20 cellular contexts compared by ENCODE assay signal in genomic region chr7:36110584-36110983, GRCh38. TPM values are rescaled to one million over a fixed set of nuclear protein-coding genes. Genes with fewer than 3 reads are reported as not detected.
A peak's percentile ranks its signal among the peaks of the same experiment; 100 is the strongest.
DNase-seq lines count a peak whose midpoint lies in the region; ATAC-seq and TF ChIP-seq lines count a peak whose summit lies in the region.
"Had no signal": no experiment of that assay in that cellular context is flagged by ENCODE, and none has a peak within 500 bp of the region (broad histone marks: within the 10 kb centered on the region; RNA-seq: fewer than 3 reads in every experiment).

No MANE protein-coding gene starts in this region.

- H3K4me3 ChIP-seq in LNCaP clone FGC (ENCODE audit: low read depth, low read length) (no peak overlapping the region), prostate gland (no peak overlapping the region), mesenchymal stem cell (ENCODE audit: insufficient read depth in 1 of 2, low read depth in 1 of 2, low read length in 2 of 2) (no peak overlapping the region)
- H3K4me3 ChIP-seq: BLaER1, GM12878 had no signal

- no peak overlapping the region for H3K23ac ChIP-seq in mesenchymal stem cell (ENCODE audit: low read length in 2 of 2)

- no peaks in the 10 kb centered on the region for H3K9me3 ChIP-seq in prostate gland
- no peaks in the 10 kb centered on the region for H3K9me3 ChIP-seq in mesenchymal stem cell (ENCODE audit: control insufficient read depth, low read length)
- H3K9me3 ChIP-seq: BE2C, BLaER1 had no signal

- no peak overlapping the region for H4K91ac ChIP-seq in mesenchymal stem cell (ENCODE audit: low read length)

- ATAC-seq in HG03469 (IDR thresholded peaks at IDR 0.05; ENCODE audit: unreplicated experiment) = no peak
- ATAC-seq: CD8-positive, alpha-beta T cell; GM12878 had no signal

- H3K79me1 ChIP-seq in mesenchymal stem cell (replicated peaks; ENCODE audit: low read length, poor library complexity, severe bottlenecking) = no peaks in the 10 kb centered on the region

- 56% methylated on average over 3 of the region's 3 CpGs for WGBS in prostate gland
- 85% methylated on average over 3 of the region's 3 CpGs for WGBS in mesenchymal stem cell

- no peak overlapping the region for H3K14ac ChIP-seq in mesenchymal stem cell (ENCODE audit: low read length in 2 of 2)

- no peak for TF ChIP-seq POLR2A in prostate gland (IDR thresholded peaks at IDR 0.05)

- no peak overlapping the region for H3K4ac ChIP-seq in mesenchymal stem cell (ENCODE audit: low read depth in 1 of 2, low read length in 2 of 2)

- H3K9ac ChIP-seq in mesenchymal stem cell (ENCODE audit: low read length) = no peak overlapping the region
- H3K9ac ChIP-seq: BLaER1 had no signal

- H3K4me1 ChIP-seq in prostate gland (replicated peaks) (no peaks in the 10 kb centered on the region), mesenchymal stem cell (ENCODE audit: control insufficient read depth, insufficient read depth, low read depth, low read length) (peaks cover under 1% of the 10 kb centered on the region)

- no peak overlapping the region for H2BK12ac ChIP-seq in mesenchymal stem cell (ENCODE audit: low read length in 2 of 2)

- H3K36me3 ChIP-seq in prostate gland = no peaks in the 10 kb centered on the region
- no peaks in the 10 kb centered on the region for H3K36me3 ChIP-seq in mesenchymal stem cell (ENCODE audit: control insufficient read depth in 1 of 2, insufficient read depth in 2 of 2, low read depth in 1 of 2, low read length in 2 of 2)
- H3K36me3 ChIP-seq: BE2C, BLaER1 had no signal

- H3K18ac ChIP-seq in mesenchymal stem cell (ENCODE audit: low read depth in 1 of 2, low read length in 2 of 2) = no peak overlapping the region

- H3K27me3 ChIP-seq in prostate gland (replicated peaks; ENCODE audit: insufficient read depth) = no peaks in the 10 kb centered on the region
- no peaks in the 10 kb centered on the region for H3K27me3 ChIP-seq in mesenchymal stem cell (ENCODE audit: control insufficient read depth in 1 of 2, insufficient read depth in 1 of 2, low read length in 2 of 2)
- H3K27me3 ChIP-seq: BE2C, BLaER1 had no signal

- H2BK5ac ChIP-seq in mesenchymal stem cell (ENCODE audit: low read depth, low read length, poor library complexity, severe bottlenecking) = no peak overlapping the region

- H2AK5ac ChIP-seq in mesenchymal stem cell (ENCODE audit: low read length, severe bottlenecking) = no peak overlapping the region

- intact Hi-C loops in prostate gland (cut with DNase I) = no loop called here

- no peak overlapping the region for H3K27ac ChIP-seq in prostate gland
- no peak overlapping the region for H3K27ac ChIP-seq in mesenchymal stem cell (ENCODE audit: low read length, poor library complexity, severe bottlenecking)
- H3K27ac ChIP-seq: BLaER1 had no signal

- H2AFZ ChIP-seq in mesenchymal stem cell (ENCODE audit: low read depth, low read length) = no peak overlapping the region

- no peak overlapping the region for H2BK15ac ChIP-seq in mesenchymal stem cell (ENCODE audit: low read depth, poor library complexity, severe bottlenecking)

- no peak overlapping the region for H2BK120ac ChIP-seq in mesenchymal stem cell (ENCODE audit: low read depth, low read length)

- no peak overlapping the region for H3K4me2 ChIP-seq in mesenchymal stem cell (ENCODE audit: low read length, poor library complexity, severe bottlenecking)
- H3K4me2 ChIP-seq: BLaER1 had no signal

- peak; percentile 90 for DNase-seq in LNCaP clone FGC (ENCODE audit: low read depth)
- DNase-seq in prostate gland (ENCODE audit: low spot score) = peak; percentile 15
- DNase-seq in activated CD8-positive, alpha-beta memory T cell treated with anti-CD3 and anti-CD28 coated beads, Interleukin-2, amount 50 U/mL, for 4 hours = no peak
- DNase-seq in mesenchymal stem cell = no peak
- DNase-seq: 8988T; ACHN; BE2C; C1 segment of cervical spinal cord; CD4-positive, alpha-beta T cell; CD8-positive, alpha-beta T cell; DMS 273 treated with DMSO at 0.1 percent for 48 hours; DMS153; DMS53; DMS79; DND-41; EL; GDM1 had no signal

- H4K8ac ChIP-seq in mesenchymal stem cell (ENCODE audit: low read length) = no peak overlapping the region

- TF ChIP-seq CTCF in LNCaP clone FGC (IDR thresholded peaks at IDR 0.05; ENCODE audit: control insufficient read depth, extremely low read depth, insufficient read depth) = no peak
- TF ChIP-seq CTCF in prostate gland (IDR thresholded peaks at IDR 0.05) = no peak

RNA-seq across cellular contexts. Expression of gene EEPD1, which starts 42.5 kb away (rescaled TPM):
- 10 to 100 TPM; 21.9 to 30.1 TPM for total RNA-seq in prostate gland
- 5.2 TPM for polyA plus RNA-seq in mesenchymal stem cell (2013, experiment 1 of 2)
- polyA plus RNA-seq in mesenchymal stem cell (2013, experiment 2 of 2) = 4.3 TPM

Comparison
In these comparisons a context has a peak if more than half of its experiments do, and no peak if none do; other contexts are left out.
1. DNase-seq: peak in LNCaP clone FGC (single experiment) and prostate gland (single experiment); none in activated CD8-positive, alpha-beta memory T cell treated with anti-CD3 and anti-CD28 coated beads, Interleukin-2, amount 50 U/mL, for 4 hours (single experiment) and mesenchymal stem cell (single experiment).